ENCODE assay signal across 8 cellular contexts in genomic region chr17:37744961-37745800, GRCh38. TPM values are rescaled to one million over a fixed set of nuclear protein-coding genes. Genes with fewer than 3 reads are reported as not detected.
DNase-seq lines count a peak whose midpoint lies in the region; ATAC-seq and TF ChIP-seq lines count a peak whose summit lies in the region.

A gene with protein sequence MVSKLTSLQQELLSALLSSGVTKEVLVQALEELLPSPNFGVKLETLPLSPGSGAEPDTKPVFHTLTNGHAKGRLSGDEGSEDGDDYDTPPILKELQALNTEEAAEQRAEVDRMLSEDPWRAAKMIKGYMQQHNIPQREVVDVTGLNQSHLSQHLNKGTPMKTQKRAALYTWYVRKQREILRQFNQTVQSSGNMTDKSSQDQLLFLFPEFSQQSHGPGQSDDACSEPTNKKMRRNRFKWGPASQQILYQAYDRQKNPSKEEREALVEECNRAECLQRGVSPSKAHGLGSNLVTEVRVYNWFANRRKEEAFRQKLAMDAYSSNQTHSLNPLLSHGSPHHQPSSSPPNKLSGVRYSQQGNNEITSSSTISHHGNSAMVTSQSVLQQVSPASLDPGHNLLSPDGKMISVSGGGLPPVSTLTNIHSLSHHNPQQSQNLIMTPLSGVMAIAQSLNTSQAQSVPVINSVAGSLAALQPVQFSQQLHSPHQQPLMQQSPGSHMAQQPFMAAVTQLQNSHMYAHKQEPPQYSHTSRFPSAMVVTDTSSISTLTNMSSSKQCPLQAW (minus strand): TSS chr17:37745059. CDS start chr17:37744884, 175 bp downstream.

- TF ChIP-seq CTCF in OCI-LY3 (IDR thresholded peaks at IDR 0.05; ENCODE audit: low read depth, low read length) (no peak; the same call in 1 of the 2 replicates), gastroesophageal sphincter (IDR thresholded peaks at IDR 0.05) (no peak), OCI-LY7 (conservative IDR thresholded peaks at IDR 0.05; ENCODE audit: low read length) (no peak)

- peak within 1 kb of the TSS; percentile 91 for H3K27ac ChIP-seq in OCI-LY3 (ENCODE audit: low read length)
- no peak within 1 kb of the TSS for H3K27ac ChIP-seq in gastroesophageal sphincter
- H3K27ac ChIP-seq in OCI-LY7 (ENCODE audit: low read depth, low read length, poor library complexity, severe bottlenecking), result no peak within 1 kb of the TSS

- H3K9me3 ChIP-seq in OCI-LY3 (ENCODE audit: insufficient read depth, low read length) (no peaks in the 10 kb centered on the region), gastroesophageal sphincter (no peaks in the 10 kb centered on the region), OCI-LY7 (ENCODE audit: low read length) (no peaks in the 10 kb centered on the region)

- peak within 1 kb of the TSS; percentile 97 for H3K9ac ChIP-seq in OCI-LY3 (ENCODE audit: low read length)

- no TSS peak for BruUV-seq in OCI-LY7 (replicated peaks; lab: Mats Ljungman, UMichigan)

- DNase-seq in ELF-1 (ENCODE audit: low read depth, low spot score) (peak; percentile 55), left kidney (ENCODE audit: low read depth, low spot score) (peak; percentile 90), OCI-LY7 (ENCODE audit: low spot score) (no peak), AML-193 (lab: John Stamatoyannopoulos, UW) (no peak)
- no peak for DNase-seq in activated CD8-positive, alpha-beta memory T cell treated with anti-CD3 and anti-CD28 coated beads, Interleukin-2, amount 50 U/mL, for 4 hours

- no peak for TF ChIP-seq EP300 in gastroesophageal sphincter (IDR thresholded peaks at IDR 0.05)

- WGBS in gastroesophageal sphincter (ENCODE audit: low coverage in 1 of 2), 2 donors, result 2 to 3% methylated on average over 7 to 17 of the region's 35 CpGs

- H3K4me3 ChIP-seq in OCI-LY3 (ENCODE audit: low read length) (peak within 1 kb of the TSS; percentile 95), gastroesophageal sphincter (no peak within 1 kb of the TSS), OCI-LY7 (ENCODE audit: low read depth, low read length, poor library complexity, severe bottlenecking) (no peak within 1 kb of the TSS)

- CTCF ChIA-PET in OCI-LY7 (lab: Charles Lee; ENCODE audit: unreplicated experiment), result no interaction called here

- H3K36me3 ChIP-seq in OCI-LY3 (replicated peaks; ENCODE audit: low read depth, low read length) (peaks cover 39% of the 10 kb centered on the region), gastroesophageal sphincter (no peaks in the 10 kb centered on the region), OCI-LY7 (ENCODE audit: insufficient read depth, low read length) (no peaks in the 10 kb centered on the region)

- H3K79me2 ChIP-seq in OCI-LY3 (ENCODE audit: low read length) (peaks cover 75% of the 10 kb centered on the region), OCI-LY7 (ENCODE audit: insufficient read depth, low read depth, low read length) (no peaks in the 10 kb centered on the region)

- ATAC-seq in GM21423 (IDR thresholded peaks at IDR 0.05; ENCODE audit: unreplicated experiment) (peak; percentile 48), gastroesophageal sphincter (no peak)

- no peaks in the 10 kb centered on the region for H3K27me3 ChIP-seq in OCI-LY3 (ENCODE audit: low read depth, low read length)
- H3K27me3 ChIP-seq in gastroesophageal sphincter, result peaks cover 83% of the 10 kb centered on the region

- H3K9me2 ChIP-seq in OCI-LY7 (ENCODE audit: insufficient read depth, low read length), result no peaks in the 10 kb centered on the region

- peak within 1 kb of the TSS; percentile 96 for H3K4me2 ChIP-seq in OCI-LY3 (ENCODE audit: low read length)
- no peak within 1 kb of the TSS for H3K4me2 ChIP-seq in OCI-LY7 (ENCODE audit: low read length)

- H2AFZ ChIP-seq in OCI-LY3 (ENCODE audit: low read depth, low read length), result no peak within 1 kb of the TSS; the same call in 1 of the 2 replicates
- no peak within 1 kb of the TSS for H2AFZ ChIP-seq in OCI-LY7 (ENCODE audit: low read length)

- peaks cover 34% of the 10 kb centered on the region for H3K4me1 ChIP-seq in OCI-LY3 (ENCODE audit: low read length)
- H3K4me1 ChIP-seq in gastroesophageal sphincter, result peaks cover 0 to 38% (median 15%) of the 10 kb centered on the region in 3 donors
- no peaks in the 10 kb centered on the region for H3K4me1 ChIP-seq in OCI-LY7 (ENCODE audit: insufficient read depth, low read length, poor library complexity, severe bottlenecking)

- TF ChIP-seq POLR2A in gastroesophageal sphincter (IDR thresholded peaks at IDR 0.05), result no peak

- H4K20me1 ChIP-seq in OCI-LY3 (ENCODE audit: insufficient read depth, low read length) (peaks cover 22% of the 10 kb centered on the region), OCI-LY7 (ENCODE audit: insufficient read depth, low read length) (no peaks in the 10 kb centered on the region)

- intact Hi-C loops in OCI-LY7 (cut with micrococcal nuclease; ENCODE audit: unreplicated experiment), result no loop called here

- POLR2A ChIA-PET in OCI-LY7 (lab: Charles Lee), result no interaction called here

RNA-seq across cellular contexts. Expression of the gene that starts here (rescaled TPM):
- not detected for total RNA-seq in gastroesophageal sphincter
- not detected in 2 replicates for total RNA-seq in OCI-LY7 (2014; rRNA removed; shearing (Covaris generic))
- not detected in 2 replicates for total RNA-seq in OCI-LY7 (2022)

Comparison
In these comparisons a context has a peak if more than half of its experiments do, and no peak if none do; other contexts are left out.
1. DNase-seq: peak in ELF-1 (single experiment) and left kidney (single experiment); none in activated CD8-positive, alpha-beta memory T cell treated with anti-CD3 and anti-CD28 coated beads, Interleukin-2, amount 50 U/mL, for 4 hours (single experiment), OCI-LY7 (single experiment) and AML-193 (0 of 2).